In genomic region chr12:11651785-11652184, GRCh38 we compare ENCODE assay signal across 9 cellular contexts. TPM values are rescaled to one million over a fixed set of nuclear protein-coding genes. Genes with fewer than 3 reads are reported as not detected.
A peak's percentile ranks its signal among the peaks of the same experiment; 100 is the strongest.
DNase-seq lines count a peak whose midpoint lies in the region; ATAC-seq, FAIRE-seq and TF ChIP-seq lines count a peak whose summit lies in the region.
"Had no signal": no experiment of that assay in that cellular context is flagged by ENCODE, and none has a peak within 500 bp of the region (broad histone marks: within the 10 kb centered on the region; RNA-seq: fewer than 3 reads in every experiment).

No MANE protein-coding gene starts in this region.

- peaks cover 4% of the 10 kb centered on the region; the same call in 1 of the 2 replicates for H3K27me3 ChIP-seq in Karpas-422 (ENCODE audit: low read length)
- no peaks in the 10 kb centered on the region for H3K27me3 ChIP-seq in K562 (ENCODE audit: control insufficient read depth in 2 of 2, insufficient read depth in 2 of 2, low read length in 2 of 2)
- H3K27me3 ChIP-seq in lung (ENCODE audit: control insufficient read depth, insufficient read depth): no peaks in the 10 kb centered on the region
- H3K27me3 ChIP-seq in upper lobe of right lung: no peaks in the 10 kb centered on the region

- H3K79me2 ChIP-seq in Karpas-422 (ENCODE audit: low read length) (no peaks in the 10 kb centered on the region), K562 (ENCODE audit: control insufficient read depth, insufficient read depth, low read length) (peaks cover 54% of the 10 kb centered on the region)

- H3K9ac ChIP-seq in Karpas-422 (ENCODE audit: low read length): no peak overlapping the region
- peak overlapping the region in 1 of 2 experiments; percentile 82; a peak in 2 of 4 replicates for H3K9ac ChIP-seq in K562 (ENCODE audit: insufficient read depth in 1 of 2, low read depth in 2 of 2, low read length in 2 of 2)

- WGBS in K562 (ENCODE audit: insufficient coverage, low coverage, missing lambda C conversion rate): 2% methylated on average over 6 of the region's 6 CpGs
- WGBS in lung, 2 donors: 7 to 10% methylated on average over 6 of the region's 6 CpGs

- DNase-seq in CD1c-positive myeloid dendritic cell (ENCODE audit: extremely low spot score): peak; percentile 28
- DNase-seq in Karpas-422: no peak
- peak in 1 of 4 experiments; percentile 7 for DNase-seq in K562 (ENCODE audit: extremely low read depth in 1 of 4, low spot score in 3 of 4)
- DNase-seq in lung (ENCODE audit: low spot score): no peak
- no peak for DNase-seq in upper lobe of right lung
- DNase-seq in NCI-H1436 (lab: John Stamatoyannopoulos, UW): no peak
- no peak for DNase-seq in frontal cortex (ENCODE audit: low spot score in 2 of 2)
- no peak for DNase-seq in stimulated activated CD4-positive, alpha-beta T cell treated with anti-CD3 and anti-CD28 coated beads, Interleukin-2, amount 100 ng/mL, for 24 hours

- H3K9me2 ChIP-seq in Karpas-422 (replicated peaks; ENCODE audit: insufficient read depth, low read length): no peaks in the 10 kb centered on the region

- no peak for TF ChIP-seq CTCF in K562 (IDR thresholded peaks at IDR 0.05 in 2 of 3, conservative IDR thresholded peaks at IDR 0.05 in 1 of 3; ENCODE audit: insufficient read depth in 2 of 3, low read depth in 1 of 3, low read length in 3 of 3)
- TF ChIP-seq CTCF in lung (IDR thresholded peaks at IDR 0.05; ENCODE audit: control extremely low read depth, extremely low read depth): no peak
- no peak for TF ChIP-seq CTCF in upper lobe of right lung (IDR thresholded peaks at IDR 0.05)

- H3K4me3 ChIP-seq in Karpas-422 (ENCODE audit: low read length): no peak overlapping the region
- H3K4me3 ChIP-seq in K562: peak overlapping the region; percentile 77
- peak overlapping the region; percentile 39 for H3K4me3 ChIP-seq in lung
- H3K4me3 ChIP-seq in upper lobe of right lung: peak overlapping the region; percentile 85

- POLR2A ChIA-PET in K562 (lab: Yijun Ruan, JAX): no interaction called here

- in situ Hi-C loops in K562 (cut with MboI): no loop called here

- H2AFZ ChIP-seq in Karpas-422 (ENCODE audit: low read length) (no peak overlapping the region), K562 (ENCODE audit: low read depth, low read length) (peak overlapping the region; percentile 71; the same call in 1 of the 2 replicates)

- no peak for TF ChIP-seq EP300 in K562 (IDR thresholded peaks at IDR 0.05; ENCODE audit: low read length)

- H3K27ac ChIP-seq in Karpas-422 (ENCODE audit: low read length) (no peak overlapping the region), K562 (ENCODE audit: extremely low read depth, low read depth, low read length) (peak overlapping the region; percentile 99), lung (ENCODE audit: low read depth in 1 of 2, low read length in 1 of 2) (peak overlapping the region; percentile 60 to 74), upper lobe of right lung (peak overlapping the region; percentile 97)

- H3K9me1 ChIP-seq in K562 (ENCODE audit: control insufficient read depth, insufficient read depth, low read length): no peaks in the 10 kb centered on the region

- intact Hi-C loops in K562 (cut with micrococcal nuclease) (loop anchor here (5.0 kb wide), 1 partner anchor 146 kb away; no protein-coding TSS in a partner anchor), upper lobe of right lung (cut with DNase I) (no loop called here)

- FAIRE-seq in K562 (lab: Jason Lieb, UNC) (peak; percentile 46), frontal cortex (lab: Jason Lieb, UNC) (no peak)
- FAIRE-seq: islet of Langerhans had no signal

- peak overlapping the region; percentile 3 for H3K4me2 ChIP-seq in Karpas-422 (ENCODE audit: low read depth, low read length, poor library complexity, severe bottlenecking)
- H3K4me2 ChIP-seq in K562 (ENCODE audit: insufficient read depth, low read length): peak overlapping the region; percentile 79

- no peak for TF ChIP-seq RAD21 in K562 (CRISPR knock-in tag; conservative IDR thresholded peaks at IDR 0.05 in 1 of 2, IDR thresholded peaks at IDR 0.05 in 1 of 2)

- no peaks in the 10 kb centered on the region for H3K9me3 ChIP-seq in Karpas-422 (ENCODE audit: low read length)
- no peaks in the 10 kb centered on the region; the same call in 1 of the 2 replicates for H3K9me3 ChIP-seq in K562 (replicated peaks; ENCODE audit: control insufficient read depth, insufficient read depth, low read depth, low read length)
- H3K9me3 ChIP-seq in lung (ENCODE audit: control insufficient read depth in 2 of 2, insufficient read depth in 1 of 2, low read length in 1 of 2): no peaks in the 10 kb centered on the region
- H3K9me3 ChIP-seq in upper lobe of right lung: no peaks in the 10 kb centered on the region

- BruUV-seq in K562 (replicated peaks; lab: Mats Ljungman, UMichigan): no TSS peak

- peaks cover 35% of the 10 kb centered on the region for H3K4me1 ChIP-seq in Karpas-422 (ENCODE audit: low read length)
- H3K4me1 ChIP-seq in K562 (replicated peaks in 1 of 2; ENCODE audit: control insufficient read depth in 2 of 2, insufficient read depth in 2 of 2, low read length in 2 of 2): peaks cover 0 to 5% of the 10 kb centered on the region in 2 experiments; a peak in 3 of 5 replicates
- peaks cover 5 to 27% of the 10 kb centered on the region in 2 donors for H3K4me1 ChIP-seq in lung (ENCODE audit: control insufficient read depth in 2 of 2, insufficient read depth in 2 of 2, low read length in 2 of 2)
- peaks cover 36% of the 10 kb centered on the region for H3K4me1 ChIP-seq in upper lobe of right lung

- H4K20me1 ChIP-seq in Karpas-422 (ENCODE audit: insufficient read depth, low read depth, low read length) (no peaks in the 10 kb centered on the region), K562 (replicated peaks; ENCODE audit: control insufficient read depth, insufficient read depth, low read length) (no peaks in the 10 kb centered on the region)

- ATAC-seq in K562 (peak; percentile 36), lung (ENCODE audit: insufficient read depth, low FRiP score) (no peak), upper lobe of right lung (no peak)

- no peak for TF ChIP-seq POLR2A in K562 (conservative IDR thresholded peaks at IDR 0.05)

- H3K36me3 ChIP-seq in Karpas-422 (ENCODE audit: insufficient read depth, low read length) (no peaks in the 10 kb centered on the region), K562 (ENCODE audit: control insufficient read depth, insufficient read depth, low read length) (no peaks in the 10 kb centered on the region), lung (ENCODE audit: control insufficient read depth in 2 of 2, insufficient read depth in 2 of 2, low read length in 2 of 2) (no peaks in the 10 kb centered on the region), upper lobe of right lung (no peaks in the 10 kb centered on the region)

- CTCF ChIA-PET in K562 (lab: Yijun Ruan, JAX; ENCODE audit: low intra/inter-chr PET ratio): no interaction called here

TF ChIP-seq in K562, 482 proteins besides CTCF, POLR2A, EP300 and RAD21 (continues in another document):
- TF ChIP-seq NFIC (IDR thresholded peaks at IDR 0.05) (no peak), ZNF263 (CRISPR knock-in tag; IDR thresholded peaks at IDR 0.05; ENCODE audit: borderline replicate concordance) (no peak), HDAC2 (IDR thresholded peaks at IDR 0.05) (no peak), TSHZ1 (CRISPR knock-in tag; IDR thresholded peaks at IDR 0.05) (no peak)

RNA-seq across cellular contexts. Expression of gene ETV6, which starts 2.3 kb away (rescaled TPM):
- total RNA-seq in Karpas-422 (2014; rRNA removed; shearing (Covaris generic); ENCODE audit: low replicate concordance): 0.54 and 1.0 TPM in 2 replicates
- 9.4 and 9.8 TPM in 2 replicates for total RNA-seq in K562 (2011; cell fraction: chromatin; rRNA removed; ENCODE audit: low replicate concordance)
- 5.7 and 6.3 TPM in 2 replicates for total RNA-seq in K562 (2011; cell fraction: nucleolus; rRNA removed)
- total RNA-seq in K562 (2011; cell fraction: nucleoplasm; rRNA removed): 4.8 and 14.7 TPM in 2 replicates
- total RNA-seq in K562 (2014; rRNA removed) (3.4 and 4.6 TPM in 2 replicates), K562 (2014; rRNA removed; fragmentation: Illumina TruSeq; extraction: Trizol) (4.1 and 5.1 TPM in 2 replicates), K562 (2015; rRNA removed; fragmentation: Illumina TruSeq; extraction: Trizol) (6.4 and 6.6 TPM in 2 replicates), K562 (2021) (10.6 and 12.7 TPM in 2 replicates), lung (10 to 100 TPM; 16.9 to 45.7 TPM), upper lobe of right lung (45.0 TPM), frontal cortex (2.9 TPM)
- polyA plus RNA-seq in K562 (2011; rRNA removed) (3.1 and 3.9 TPM in 2 replicates), K562 (2014; fragmentation: Illumina TruSeq; extraction: Trizol) (5.6 and 5.8 TPM in 2 replicates), K562 (2014; fragmentation: Nextera tagmentation; extraction: Ambion mirVana) (1 to 10 TPM in 1 of 2 experiments, under 1 TPM in 1; 0.81 to 1.8 TPM), K562 (2014; rRNA removed) (3.9 and 4.1 TPM in 2 replicates), lung (10 to 100 TPM in 1 of 2 donors, 1 to 10 TPM in 1; 8.6 to 10.2 TPM)
- polyA plus RNA-seq in K562 (2011; cell fraction: cytosol; rRNA removed): 2.1 and 2.9 TPM in 2 replicates
- polyA plus RNA-seq in K562 (2011; cell fraction: nucleus; rRNA removed): 5.8 and 8.2 TPM in 2 replicates
- 4.0 and 5.5 TPM in 2 replicates for polyA plus RNA-seq in K562 (2012)
- 7.4 and 7.5 TPM in 2 replicates for polyA minus RNA-seq in K562 (2011; rRNA and poly(A)+ RNA removed)
- polyA minus RNA-seq in K562 (2011; cell fraction: cytosol; rRNA and poly(A)+ RNA removed): 4.9 and 5.4 TPM in 2 replicates
- 9.3 and 15.8 TPM in 2 replicates for polyA minus RNA-seq in K562 (2011; cell fraction: nucleus; rRNA and poly(A)+ RNA removed)
